In genomic region chr16:28846080-28846932, GRCh38 we compare ENCODE assay signal across 8 cellular contexts. TPM values are rescaled to one million over a fixed set of nuclear protein-coding genes. Genes with fewer than 3 reads are reported as not detected.
DNase-seq lines count a peak whose midpoint lies in the region; ATAC-seq, FAIRE-seq and TF ChIP-seq lines count a peak whose summit lies in the region.

Gene TUFM, minus strand, starts transcription at chr16:28846348. Its CDS starts 79 bp downstream, at chr16:28846269.

- peak; percentile 84 for TF ChIP-seq CTCF in C4-2B (conservative IDR thresholded peaks at IDR 0.05)
- peak; percentile 98 for TF ChIP-seq CTCF in HepG2 (CRISPR knock-in tag; IDR thresholded peaks at IDR 0.05)

- 2% methylated on average over 47 of the region's 73 CpGs for WGBS in HepG2 (ENCODE audit: low lambda C conversion rate)

- TF ChIP-seq EP300 in HepG2 (IDR thresholded peaks at IDR 0.05; ENCODE audit: low read depth in 2 of 2, low read length in 2 of 2) (peak; percentile 47 to 73; a peak in 3 of 4 replicates), HepG2 (CRISPR knock-in tag; IDR thresholded peaks at IDR 0.05; ENCODE audit: borderline replicate concordance) (no peak)

- peak within 1 kb of the TSS; percentile 85 for H3K4me2 ChIP-seq in HepG2 (ENCODE audit: low read depth, low read length)

- H3K9me3 ChIP-seq in HepG2 (ENCODE audit: low read length): no peaks in the 10 kb centered on the region

- peak; percentile 99 for FAIRE-seq in HepG2 (lab: Jason Lieb, UNC)

- POLR2A ChIA-PET in HepG2 (lab: Yijun Ruan, JAX): interaction anchor here (0.6 to 6.6 kb wide), 14 partner anchors 9 to 236 kb away, joined by 3 to 104 read pairs (median 12); partner anchors contain the start of genes ATXN2L, NFATC2IP, SH2B1 and SPNS1

- no peak within 1 kb of the TSS for H2AFZ ChIP-seq in HepG2 (ENCODE audit: low read length)

- peaks cover 18% of the 10 kb centered on the region for H3K4me1 ChIP-seq in HepG2 (ENCODE audit: insufficient read depth, low read length)

- H3K4me3 ChIP-seq in HepG2 (replicated peaks in 1 of 3; ENCODE audit: insufficient read depth in 1 of 3, low read depth in 2 of 3, low read length in 3 of 3): peak within 1 kb of the TSS; percentile 75 to 97 (median 87)

- TF ChIP-seq POLR2A in HepG2 (IDR thresholded peaks at IDR 0.05; ENCODE audit: insufficient read depth in 1 of 2, low read depth in 2 of 2, low read length in 2 of 2): peak; percentile 58 to 66; a peak in 3 of 4 replicates

- DNase-seq in NCI-H748 treated with DMSO at 0.1 percent for 48 hours (lab: John Stamatoyannopoulos, UW) (peak; percentile 82), dermis blood vessel endothelial cell (peak; percentile 99), HepG2 (ENCODE audit: low spot score) (peak; percentile 99)
- peak; percentile 97 to 98 for DNase-seq in activated CD4-positive, alpha-beta T cell treated with anti-CD3 and anti-CD28 coated beads, Interleukin-2, amount 50 U/mL, for 4 hours
- peak; percentile 98 for DNase-seq in stimulated activated CD4-positive, alpha-beta T cell treated with anti-CD3 and anti-CD28 coated beads, Interleukin-4, amount 100 ng/mL, for 24 hours

- ATAC-seq in GM19351 (IDR thresholded peaks at IDR 0.05; ENCODE audit: unreplicated experiment): peak; percentile 85
- ATAC-seq in HG03558 (IDR thresholded peaks at IDR 0.05; ENCODE audit: extremely low read depth, unreplicated experiment): peak; percentile 66
- ATAC-seq in HepG2: peak; percentile 87

- TF ChIP-seq RAD21 in HepG2 (CRISPR knock-in tag; IDR thresholded peaks at IDR 0.05): peak; percentile 47

- H3K9ac ChIP-seq in HepG2 (ENCODE audit: insufficient read depth, low read depth, low read length): peak within 1 kb of the TSS; percentile 94

- CTCF ChIA-PET in HepG2 (lab: Yijun Ruan, JAX; ENCODE audit: low intra/inter-chr PET ratio, low total read pairs): interaction anchor here (0.6 kb wide), 1 partner anchor 99 kb away, joined by 3 read pairs; no protein-coding TSS in a partner anchor

- no TSS peak for BruUV-seq in HepG2 (replicated peaks; lab: Mats Ljungman, UMichigan)

- 0 out of 2 replicates have a peak, but pooled peaks cover 4% of the 10 kb centered on the region for H4K20me1 ChIP-seq in HepG2 (ENCODE audit: insufficient read depth, low read length)

- H3K27ac ChIP-seq in C4-2B (peak within 1 kb of the TSS; percentile 97), HepG2 (ENCODE audit: extremely low read length, insufficient read depth, low read length) (peak within 1 kb of the TSS; percentile 69)

- H3K27me3 ChIP-seq in HepG2 (ENCODE audit: control insufficient read depth in 1 of 2, insufficient read depth in 2 of 2, low read length in 2 of 2): no peaks in the 10 kb centered on the region; a peak in 1 of 5 replicates

- H3K79me2 ChIP-seq in HepG2 (ENCODE audit: insufficient read depth, low read length): peaks cover 26% of the 10 kb centered on the region

- intact Hi-C loops in HepG2 (cut with micrococcal nuclease; ENCODE audit: unreplicated experiment): loop anchor here (1.0 to 5.0 kb wide), 5 partner anchors 17 to 104 kb away; partner anchors contain the start of genes NFATC2IP, RABEP2 and SH2B1

- in situ Hi-C loops in HepG2 (cut with HindIII; ENCODE audit: extremely low pct_ligation_motif_present, low pct_unique_long_range_greater_than_20kb): no loop called here

- peaks cover 26 to 27% of the 10 kb centered on the region in 2 experiments for H3K36me3 ChIP-seq in HepG2 (replicated peaks in 1 of 2; ENCODE audit: control insufficient read depth in 1 of 2, insufficient read depth in 2 of 2, low read length in 2 of 2)

TF ChIP-seq in HepG2, 621 proteins besides CTCF, POLR2A, EP300 and RAD21 (continues in another document):
- TF ChIP-seq HNRNPL (IDR thresholded peaks at IDR 0.05; ENCODE audit: low read depth, low read length) (no peak), ZNF772 (CRISPR knock-in tag; IDR thresholded peaks at IDR 0.05) (peak; percentile 99), ZNF782 (CRISPR knock-in tag; IDR thresholded peaks at IDR 0.05; ENCODE audit: borderline replicate concordance) (no peak), AHDC1 (CRISPR knock-in tag; IDR thresholded peaks at IDR 0.05; ENCODE audit: borderline replicate concordance) (peak; percentile 25; the same call in 1 of the 2 replicates), NCOA1 (CRISPR knock-in tag; IDR thresholded peaks at IDR 0.05) (peak; percentile 35), KMT2A (CRISPR knock-in tag; IDR thresholded peaks at IDR 0.05) (0 out of 2 replicates have a peak, but pooled peaks have one; percentile 83), TOPORS (CRISPR knock-in tag; IDR thresholded peaks at IDR 0.05) (no peak; the same call in 1 of the 2 replicates), NFRKB (IDR thresholded peaks at IDR 0.05) (peak; percentile 76; the same call in 1 of the 2 replicates), ELF4 (CRISPR knock-in tag; IDR thresholded peaks at IDR 0.05; ENCODE audit: borderline replicate concordance) (peak; percentile 80; the same call in 1 of the 2 replicates), ZNF883 (CRISPR knock-in tag; IDR thresholded peaks at IDR 0.05; ENCODE audit: not compliant biosample characterization) (peak; percentile 94), MYNN (CRISPR knock-in tag; IDR thresholded peaks at IDR 0.05; ENCODE audit: low read depth) (no peak; the same call in 1 of the 2 replicates), ZBTB8A (CRISPR knock-in tag; IDR thresholded peaks at IDR 0.05; ENCODE audit: borderline replicate concordance, low read depth) (0 out of 2 replicates have a peak, but pooled peaks have one; percentile 67)

RNA-seq across cellular contexts. Expression of gene TUFM, which starts in this region (rescaled TPM):
- total RNA-seq in dermis blood vessel endothelial cell (127 and 181 TPM in 2 replicates), HepG2 (2016; rRNA removed; fragmentation: Illumina TruSeq; extraction: Trizol) (138 and 298 TPM in 2 replicates)
- total RNA-seq in HepG2 (2016; cell fraction: cytosol; rRNA removed; fragmentation: Illumina TruSeq; extraction: Trizol; ENCODE audit: low read depth): 52.9 and 59.0 TPM in 2 replicates
- total RNA-seq in HepG2 (2016; cell fraction: insoluble cytoplasmic fraction; rRNA removed; fragmentation: Illumina TruSeq; extraction: Trizol): 109 and 318 TPM in 2 replicates
- total RNA-seq in HepG2 (2016; cell fraction: membrane; rRNA removed; fragmentation: Illumina TruSeq; extraction: Trizol): 97.9 and 102 TPM in 2 replicates
- total RNA-seq in HepG2 (2016; cell fraction: nucleus; rRNA removed; fragmentation: Illumina TruSeq; extraction: Trizol): 269 and 303 TPM in 2 replicates
- 189 and 206 TPM in 2 replicates for polyA plus RNA-seq in HepG2 (2011; rRNA removed)
- 123 and 178 TPM in 2 replicates for polyA plus RNA-seq in HepG2 (2011; cell fraction: cytosol; rRNA removed)
- polyA plus RNA-seq in HepG2 (2011; cell fraction: nucleus; rRNA removed): 404 and 487 TPM in 2 replicates
- polyA plus RNA-seq in HepG2 (2012): 180 and 205 TPM in 2 replicates
- polyA plus RNA-seq in HepG2 (2016; cell fraction: cytosol; fragmentation: Illumina TruSeq; extraction: Trizol; ENCODE audit: low read depth): 69.4 and 72.1 TPM in 2 replicates
- polyA plus RNA-seq in HepG2 (2016; cell fraction: insoluble cytoplasmic fraction; fragmentation: Illumina TruSeq; extraction: Trizol; ENCODE audit: low read depth): 150 and 184 TPM in 2 replicates
- 99.2 and 107 TPM in 2 replicates for polyA plus RNA-seq in HepG2 (2016; cell fraction: membrane; fragmentation: Illumina TruSeq; extraction: Trizol; ENCODE audit: low read depth)
- 673 and 742 TPM in 2 replicates for polyA plus RNA-seq in HepG2 (2016; cell fraction: nucleus; fragmentation: Illumina TruSeq; extraction: Trizol; ENCODE audit: insufficient read depth, low read depth)
- 135 and 165 TPM in 2 replicates for polyA minus RNA-seq in HepG2 (2011; rRNA and poly(A)+ RNA removed; ENCODE audit: low replicate concordance)
- polyA minus RNA-seq in HepG2 (2011; cell fraction: cytosol; rRNA and poly(A)+ RNA removed): 69.4 and 75.9 TPM in 2 replicates
- polyA minus RNA-seq in HepG2 (2011; cell fraction: nucleus; rRNA and poly(A)+ RNA removed): 56.7 and 63.5 TPM in 2 replicates

Comparison
In these comparisons a context has a peak if more than half of its experiments do, and no peak if none do; other contexts are left out.
1. Peak in every context shown above with its lines: DNase-seq, ATAC-seq, H3K4me3 ChIP-seq and H3K27ac ChIP-seq.